ENCODE assay signal across 20 cellular contexts in genomic region chr21:46567348-46567747, GRCh38. TPM values are rescaled to one million over a fixed set of nuclear protein-coding genes. Genes with fewer than 3 reads are reported as not detected.
DNase-seq lines count a peak whose midpoint lies in the region; ATAC-seq and TF ChIP-seq lines count a peak whose summit lies in the region.
"Had no signal": no experiment of that assay in that cellular context is flagged by ENCODE, and none has a peak within 500 bp of the region (broad histone marks: within the 10 kb centered on the region; RNA-seq: fewer than 3 reads in every experiment).

No MANE protein-coding gene starts in this region.

- H2AFZ ChIP-seq in osteoblast (ENCODE audit: low read length): no peak overlapping the region
- H2AFZ ChIP-seq: GM23338 had no signal

- no peaks in the 10 kb centered on the region for H4K20me1 ChIP-seq in osteoblast (ENCODE audit: insufficient read depth, low read length)
- H4K20me1 ChIP-seq: BLaER1 had no signal

- H3K9me3 Mint-ChIP-seq in activated CD4-positive, alpha-beta T cell treated with anti-CD3 and anti-CD28 coated beads, Interleukin-2, amount 10 ng/mL, durations not matched to agents 24 days and 14 days: peaks cover 8% of the 10 kb centered on the region
- peaks cover 5% of the 10 kb centered on the region for H3K9me3 Mint-ChIP-seq in activated naive CD8-positive, alpha-beta T cell (ENCODE audit: low read depth)
- H3K9me3 Mint-ChIP-seq in activated naive CD8-positive, alpha-beta T cell treated with anti-CD3 and anti-CD28 coated beads for 36 hours: peaks cover 9% of the 10 kb centered on the region
- H3K9me3 Mint-ChIP-seq: GM23338 had no signal

- no peak overlapping the region for H3K27ac Mint-ChIP-seq in activated CD4-positive, alpha-beta T cell treated with anti-CD3 and anti-CD28 coated beads, Interleukin-2, amount 10 ng/mL, durations not matched to agents 24 days and 14 days
- H3K27ac Mint-ChIP-seq in activated naive CD8-positive, alpha-beta T cell: peak overlapping the region; percentile 64
- H3K27ac Mint-ChIP-seq in activated naive CD8-positive, alpha-beta T cell treated with anti-CD3 and anti-CD28 coated beads for 36 hours: no peak overlapping the region
- H3K27ac Mint-ChIP-seq: GM23338 had no signal

- H3K4me2 ChIP-seq in osteoblast (ENCODE audit: insufficient read depth, low read length): no peak overlapping the region
- H3K4me2 ChIP-seq: BLaER1, GM23338 had no signal

- no peaks in the 10 kb centered on the region for H3K27me3 Mint-ChIP-seq in activated CD4-positive, alpha-beta T cell treated with anti-CD3 and anti-CD28 coated beads, Interleukin-2, amount 10 ng/mL, durations not matched to agents 24 days and 14 days
- H3K27me3 Mint-ChIP-seq in activated naive CD8-positive, alpha-beta T cell: no peaks in the 10 kb centered on the region
- no peaks in the 10 kb centered on the region for H3K27me3 Mint-ChIP-seq in activated naive CD8-positive, alpha-beta T cell treated with anti-CD3 and anti-CD28 coated beads for 36 hours

- no peak overlapping the region for H3K4me3 ChIP-seq in osteoblast (ENCODE audit: insufficient read depth, low read length)
- H3K4me3 ChIP-seq: BLaER1, GM12878, GM23338 had no signal

- intact Hi-C loops in activated CD4-positive, alpha-beta T cell treated with anti-CD3 and anti-CD28 coated beads, Interleukin-2, amount 10 ng/mL, durations not matched to agents 24 days and 14 days (cut with micrococcal nuclease): no loop called here

- no peaks in the 10 kb centered on the region for H3K79me2 ChIP-seq in osteoblast (ENCODE audit: insufficient read depth, low read length)

- no peak overlapping the region for H3K27ac ChIP-seq in osteoblast (ENCODE audit: low read depth, low read length)
- H3K27ac ChIP-seq in foreskin keratinocyte: no peak overlapping the region
- H3K27ac ChIP-seq: 22Rv1, BLaER1 had no signal

- H3K36me3 Mint-ChIP-seq in activated CD4-positive, alpha-beta T cell treated with anti-CD3 and anti-CD28 coated beads, Interleukin-2, amount 10 ng/mL, durations not matched to agents 24 days and 14 days (ENCODE audit: low read depth): peaks cover 63% of the 10 kb centered on the region
- H3K36me3 Mint-ChIP-seq in activated naive CD8-positive, alpha-beta T cell: peaks cover 41% of the 10 kb centered on the region
- peaks cover 61% of the 10 kb centered on the region for H3K36me3 Mint-ChIP-seq in activated naive CD8-positive, alpha-beta T cell treated with anti-CD3 and anti-CD28 coated beads for 36 hours

- DNase-seq in activated CD4-positive, alpha-beta T cell treated with anti-CD3 and anti-CD28 coated beads, Interleukin-2, amount 10 ng/mL, durations not matched to agents 24 days and 14 days: peak; percentile 49
- no peak for DNase-seq in activated CD4-positive, alpha-beta T cell treated with anti-CD3 and anti-CD28 coated beads for 48 hours
- no peak for DNase-seq in activated naive CD8-positive, alpha-beta T cell treated with anti-CD3 and anti-CD28 coated beads for 36 hours
- DNase-seq in osteoblast (ENCODE audit: insufficient read length, low spot score, missing footprints) (peak; percentile 27), foreskin keratinocyte (no peak)
- DNase-seq: DMS 273 treated with DMSO at 0.1 percent for 48 hours, KG1, NCI-H1436, NCI-H2029, NCI-H748 treated with DMSO at 0.1 percent for 48 hours, OCI-M1 had no signal

- H3K4me1 ChIP-seq in osteoblast (ENCODE audit: insufficient read depth, low read length) (no peaks in the 10 kb centered on the region), foreskin keratinocyte (no peaks in the 10 kb centered on the region)
- H3K4me1 ChIP-seq: BLaER1 had no signal

- H3K4me3 Mint-ChIP-seq in activated CD4-positive, alpha-beta T cell treated with anti-CD3 and anti-CD28 coated beads, Interleukin-2, amount 10 ng/mL, durations not matched to agents 24 days and 14 days: no peak overlapping the region
- H3K4me3 Mint-ChIP-seq in activated naive CD8-positive, alpha-beta T cell: no peak overlapping the region
- no peak overlapping the region for H3K4me3 Mint-ChIP-seq in activated naive CD8-positive, alpha-beta T cell treated with anti-CD3 and anti-CD28 coated beads for 36 hours
- H3K4me3 Mint-ChIP-seq: GM23338 had no signal

- peak; percentile 19 for ATAC-seq in esophagus mucosa
- no peak for ATAC-seq in foreskin keratinocyte
- ATAC-seq in HG03442 (IDR thresholded peaks at IDR 0.05; ENCODE audit: unreplicated experiment): no peak
- ATAC-seq: GM12878, GM23338 had no signal

- H3K36me3 ChIP-seq in osteoblast (ENCODE audit: insufficient read depth, low read length): peaks cover 62% of the 10 kb centered on the region

- TF ChIP-seq CTCF in osteoblast (IDR thresholded peaks at IDR 0.05; ENCODE audit: extremely low read depth, low read depth, low read length): no peak
- no peak for TF ChIP-seq CTCF in foreskin keratinocyte (conservative IDR thresholded peaks at IDR 0.05)

- H3K27me3 ChIP-seq in osteoblast (ENCODE audit: insufficient read depth, low read length): no peaks in the 10 kb centered on the region
- H3K27me3 ChIP-seq in foreskin keratinocyte: no peaks in the 10 kb centered on the region
- H3K27me3 ChIP-seq: BLaER1 had no signal

- H3K4me1 Mint-ChIP-seq in activated CD4-positive, alpha-beta T cell treated with anti-CD3 and anti-CD28 coated beads, Interleukin-2, amount 10 ng/mL, durations not matched to agents 24 days and 14 days: peaks cover 6% of the 10 kb centered on the region
- H3K4me1 Mint-ChIP-seq in activated naive CD8-positive, alpha-beta T cell (ENCODE audit: low read depth): peaks cover 72% of the 10 kb centered on the region
- peaks cover 43% of the 10 kb centered on the region for H3K4me1 Mint-ChIP-seq in activated naive CD8-positive, alpha-beta T cell treated with anti-CD3 and anti-CD28 coated beads for 36 hours
- H3K4me1 Mint-ChIP-seq: GM23338 had no signal

- H3K9me3 ChIP-seq in osteoblast (ENCODE audit: low read depth, low read length): no peaks in the 10 kb centered on the region

RNA-seq across cellular contexts. Expression of gene S100B, which starts 37.5 kb away (rescaled TPM):
- not detected in 2 replicates for total RNA-seq in activated CD4-positive, alpha-beta T cell treated with anti-CD3 and anti-CD28 coated beads, Interleukin-2, amount 10 ng/mL, durations not matched to agents 24 days and 14 days
- 10 to 100 TPM in 1 of 2 experiments, 1 to 10 TPM in 1; 8.7 to 10.5 TPM for total RNA-seq in activated naive CD8-positive, alpha-beta T cell treated with anti-CD3 and anti-CD28 coated beads for 36 hours
- total RNA-seq in esophagus mucosa (0.64 TPM), osteoblast (0.29 and 1.4 TPM in 2 replicates), foreskin keratinocyte (0.17 TPM in 1 of 2 replicates, not detected in the other)
- polyA plus RNA-seq in foreskin keratinocyte: 0.21 TPM in 1 of 2 replicates, not detected in the other
- total RNA-seq: NCI-H460 had no signal
- polyA plus RNA-seq: AG04450 had no signal

Comparison
In these comparisons a context has a peak if more than half of its experiments do, and no peak if none do; other contexts are left out.
1. DNase-seq: peak in activated CD4-positive, alpha-beta T cell treated with anti-CD3 and anti-CD28 coated beads, Interleukin-2, amount 10 ng/mL, durations not matched to agents 24 days and 14 days (single experiment) and osteoblast (single experiment); none in activated CD4-positive, alpha-beta T cell treated with anti-CD3 and anti-CD28 coated beads for 48 hours (single experiment), activated naive CD8-positive, alpha-beta T cell treated with anti-CD3 and anti-CD28 coated beads for 36 hours (single experiment) and foreskin keratinocyte (0 of 2).